21 cellular contexts compared by ENCODE assay signal in genomic region chr16:50081428-50082018, GRCh38. TPM values are rescaled to one million over a fixed set of nuclear protein-coding genes. Genes with fewer than 3 reads are reported as not detected.
DNase-seq lines count a peak whose midpoint lies in the region; ATAC-seq and TF ChIP-seq lines count a peak whose summit lies in the region.
"Had no signal": no experiment of that assay in that cellular context is flagged by ENCODE, and none has a peak within 500 bp of the region (broad histone marks: within the 10 kb centered on the region; RNA-seq: fewer than 3 reads in every experiment).

No MANE protein-coding gene starts in this region.

- H4K20me1 ChIP-seq in GM23248 (ENCODE audit: insufficient read depth) (no peaks in the 10 kb centered on the region), MM.1S (ENCODE audit: insufficient read depth, low read length) (no peaks in the 10 kb centered on the region)

- H3K9me2 ChIP-seq in GM23248 (ENCODE audit: insufficient read depth) (no peaks in the 10 kb centered on the region), MM.1S (replicated peaks; ENCODE audit: insufficient read depth, low read length) (no peaks in the 10 kb centered on the region)

- H3K27ac Mint-ChIP-seq in activated naive CD8-positive, alpha-beta T cell treated with anti-CD3 and anti-CD28 coated beads, Interleukin-2, amount 10 ng/mL, durations not matched to agents 7 days and 5 days = peak overlapping the region; percentile 57
- no peak overlapping the region for H3K27ac Mint-ChIP-seq in activated naive CD8-positive, alpha-beta T cell treated with anti-CD3 and anti-CD28 coated beads for 36 hours
- H3K27ac Mint-ChIP-seq in dendritic cell treated with granulocyte-macrophage colony-stimulating factor and Interleukin-4, amounts not matched to agents 40 ng/mL and 50 ng/mL, for 4 days = peak overlapping the region; percentile 44
- no peak overlapping the region for H3K27ac Mint-ChIP-seq in Caco-2 (ENCODE audit: unreplicated experiment)

- no peaks in the 10 kb centered on the region for H3K27me3 ChIP-seq in GM23248 (replicated peaks; ENCODE audit: insufficient read depth)
- H3K27me3 ChIP-seq in MM.1S (replicated peaks; ENCODE audit: insufficient read depth, low read length) = no peaks in the 10 kb centered on the region
- H3K27me3 ChIP-seq in Caco-2 (replicated peaks; ENCODE audit: control insufficient read depth, insufficient read depth, low read length) = no peaks in the 10 kb centered on the region; the same call in 1 of the 2 replicates
- H3K27me3 ChIP-seq: SJSA1 had no signal

- DNase-seq in activated naive CD8-positive, alpha-beta T cell treated with anti-CD3 and anti-CD28 coated beads, Interleukin-2, amount 10 ng/mL, durations not matched to agents 7 days and 5 days = no peak
- DNase-seq in activated naive CD8-positive, alpha-beta T cell treated with anti-CD3 and anti-CD28 coated beads for 36 hours = no peak
- DNase-seq in GM23248 (peak; percentile 31), putamen (ENCODE audit: low spot score) (peak; percentile 30), MM.1S (no peak), Caco-2 (no peak)
- DNase-seq: C1 segment of cervical spinal cord, Calu3, DND-41, Kasumi-1, NCI-H2029, NCI-H446 treated with DMSO at 0.1 percent for 48 hours, NCI-H526, NCI-H82, PC-9 had no signal

- H3K4me1 ChIP-seq in GM23248 (ENCODE audit: insufficient read depth) (no peaks in the 10 kb centered on the region), MM.1S (ENCODE audit: low read length) (no peaks in the 10 kb centered on the region), Caco-2 (no peaks in the 10 kb centered on the region)
- H3K4me1 ChIP-seq: A549, SJSA1 had no signal

- ATAC-seq in activated naive CD8-positive, alpha-beta T cell treated with anti-CD3 and anti-CD28 coated beads, Interleukin-2, amount 10 ng/mL, durations not matched to agents 7 days and 5 days (ENCODE audit: low read depth) = no peak
- ATAC-seq: A549, HCT116, Right ventricle myocardium inferior had no signal

- TF ChIP-seq CTCF in MM.1S (IDR thresholded peaks at IDR 0.05; ENCODE audit: low read length) (no peak), Caco-2 (IDR thresholded peaks at IDR 0.05; ENCODE audit: insufficient read depth in 1 of 2, low read depth in 1 of 2, low read length in 1 of 2, severe bottlenecking in 1 of 2, unreplicated experiment in 1 of 2) (no peak)

- POLR2A ChIA-PET in activated naive CD8-positive, alpha-beta T cell treated with anti-CD3 and anti-CD28 coated beads, Interleukin-2, amount 10 ng/mL, durations not matched to agents 7 days and 5 days (lab: Charles Lee) = interaction anchor here (1.0 kb wide), 1 partner anchor 15 kb away, joined by 3 read pairs; the partner anchor contains the start of gene HEATR3
- POLR2A ChIA-PET in Caco-2 (lab: Charles Lee) = interaction anchor here (0.5 kb wide), 1 partner anchor 280 kb away, joined by 3 read pairs; no protein-coding TSS in a partner anchor

- WGBS in GM23248 (ENCODE audit: low coverage in 1 of 2, low lambda C conversion rate in 2 of 2, missing lambda C conversion rate in 2 of 2), 2 experiments = 42 to 45% methylated on average over 7 of the region's 7 CpGs

- no peaks in the 10 kb centered on the region for H3F3A ChIP-seq in GM23248 (ENCODE audit: insufficient read depth)
- no peaks in the 10 kb centered on the region for H3F3A ChIP-seq in MM.1S (ENCODE audit: insufficient read depth, low read length)

- H3K9me3 Mint-ChIP-seq in activated naive CD8-positive, alpha-beta T cell treated with anti-CD3 and anti-CD28 coated beads, Interleukin-2, amount 10 ng/mL, durations not matched to agents 7 days and 5 days = no peaks in the 10 kb centered on the region
- H3K9me3 Mint-ChIP-seq in activated naive CD8-positive, alpha-beta T cell treated with anti-CD3 and anti-CD28 coated beads for 36 hours = no peaks in the 10 kb centered on the region
- no peaks in the 10 kb centered on the region for H3K9me3 Mint-ChIP-seq in dendritic cell treated with granulocyte-macrophage colony-stimulating factor and Interleukin-4, amounts not matched to agents 40 ng/mL and 50 ng/mL, for 4 days
- H3K9me3 Mint-ChIP-seq in Caco-2 (ENCODE audit: unreplicated experiment) = no peaks in the 10 kb centered on the region
- H3K9me3 Mint-ChIP-seq: CD8-positive, alpha-beta memory T cell had no signal

- H3K4me3 ChIP-seq in GM23248 (no peak overlapping the region), MM.1S (ENCODE audit: low read length) (no peak overlapping the region), Caco-2 (ENCODE audit: low read depth, low read length) (no peak overlapping the region)
- H3K4me3 ChIP-seq: A549, PC-9, SJSA1 had no signal

- H2AFZ ChIP-seq in GM23248 (no peak overlapping the region), MM.1S (ENCODE audit: low read length) (no peak overlapping the region)
- H2AFZ ChIP-seq: PC-9 had no signal

- peak overlapping the region; percentile 33 for H3K4me3 Mint-ChIP-seq in activated naive CD8-positive, alpha-beta T cell treated with anti-CD3 and anti-CD28 coated beads, Interleukin-2, amount 10 ng/mL, durations not matched to agents 7 days and 5 days
- no peak overlapping the region for H3K4me3 Mint-ChIP-seq in activated naive CD8-positive, alpha-beta T cell treated with anti-CD3 and anti-CD28 coated beads for 36 hours
- no peak overlapping the region for H3K4me3 Mint-ChIP-seq in dendritic cell treated with granulocyte-macrophage colony-stimulating factor and Interleukin-4, amounts not matched to agents 40 ng/mL and 50 ng/mL, for 4 days
- no peak overlapping the region for H3K4me3 Mint-ChIP-seq in Caco-2 (ENCODE audit: unreplicated experiment)
- H3K4me3 Mint-ChIP-seq: CD8-positive, alpha-beta memory T cell had no signal

- H3K9me3 ChIP-seq in GM23248 (ENCODE audit: low read depth) (no peaks in the 10 kb centered on the region), MM.1S (replicated peaks; ENCODE audit: insufficient read depth, low read length) (no peaks in the 10 kb centered on the region), Caco-2 (no peaks in the 10 kb centered on the region)
- H3K9me3 ChIP-seq: A549, SJSA1 had no signal

- H3K9ac ChIP-seq in GM23248 (no peak overlapping the region), MM.1S (ENCODE audit: low read length) (no peak overlapping the region)

- H3K4me1 Mint-ChIP-seq in activated naive CD8-positive, alpha-beta T cell treated with anti-CD3 and anti-CD28 coated beads, Interleukin-2, amount 10 ng/mL, durations not matched to agents 7 days and 5 days = peaks cover 10% of the 10 kb centered on the region
- peaks cover 19% of the 10 kb centered on the region for H3K4me1 Mint-ChIP-seq in activated naive CD8-positive, alpha-beta T cell treated with anti-CD3 and anti-CD28 coated beads for 36 hours
- H3K4me1 Mint-ChIP-seq in dendritic cell treated with granulocyte-macrophage colony-stimulating factor and Interleukin-4, amounts not matched to agents 40 ng/mL and 50 ng/mL, for 4 days (ENCODE audit: low read depth) = peaks cover 24% of the 10 kb centered on the region
- no peaks in the 10 kb centered on the region for H3K4me1 Mint-ChIP-seq in Caco-2 (ENCODE audit: low read depth, unreplicated experiment)

- in situ Hi-C loops in GM23248 (cut with MboI) = no loop called here

- no peaks in the 10 kb centered on the region for H3K27me3 Mint-ChIP-seq in activated naive CD8-positive, alpha-beta T cell treated with anti-CD3 and anti-CD28 coated beads, Interleukin-2, amount 10 ng/mL, durations not matched to agents 7 days and 5 days
- H3K27me3 Mint-ChIP-seq in activated naive CD8-positive, alpha-beta T cell treated with anti-CD3 and anti-CD28 coated beads for 36 hours = no peaks in the 10 kb centered on the region
- no peaks in the 10 kb centered on the region for H3K27me3 Mint-ChIP-seq in dendritic cell treated with granulocyte-macrophage colony-stimulating factor and Interleukin-4, amounts not matched to agents 40 ng/mL and 50 ng/mL, for 4 days
- no peaks in the 10 kb centered on the region for H3K27me3 Mint-ChIP-seq in Caco-2 (ENCODE audit: insufficient read depth, unreplicated experiment)

- CTCF ChIA-PET in Caco-2 (lab: Charles Lee) = no interaction called here

- BruUV-seq in Caco-2 (replicated peaks; lab: Mats Ljungman, UMichigan) = no TSS peak

- H3K36me3 ChIP-seq in GM23248 (ENCODE audit: low read depth) (peaks cover 46% of the 10 kb centered on the region), MM.1S (replicated peaks; ENCODE audit: insufficient read depth, low read length) (peaks cover 22% of the 10 kb centered on the region), Caco-2 (ENCODE audit: control insufficient read depth, insufficient read depth, low read length) (no peaks in the 10 kb centered on the region)

- H3K4me2 ChIP-seq in GM23248 (ENCODE audit: unreplicated experiment) (no peak overlapping the region), MM.1S (ENCODE audit: low read depth, low read length) (no peak overlapping the region)
- H3K4me2 ChIP-seq: A549, PC-9 had no signal

- no peak overlapping the region for H3K27ac ChIP-seq in GM23248
- H3K27ac ChIP-seq in MM.1S (ENCODE audit: low read length) = no peak overlapping the region
- H3K27ac ChIP-seq: A549, PC-9, SJSA1 had no signal

- intact Hi-C loops in dendritic cell treated with granulocyte-macrophage colony-stimulating factor and Interleukin-4, amounts not matched to agents 40 ng/mL and 50 ng/mL, for 4 days (cut with micrococcal nuclease) = no loop called here
- intact Hi-C loops in Caco-2 (cut with micrococcal nuclease; ENCODE audit: unreplicated experiment) = no loop called here

- H3K79me2 ChIP-seq in GM23248 (ENCODE audit: insufficient read depth) = peaks cover 59% of the 10 kb centered on the region
- peaks cover 17% of the 10 kb centered on the region for H3K79me2 ChIP-seq in MM.1S (ENCODE audit: low read length)

- peaks cover 42% of the 10 kb centered on the region for H3K36me3 Mint-ChIP-seq in activated naive CD8-positive, alpha-beta T cell treated with anti-CD3 and anti-CD28 coated beads, Interleukin-2, amount 10 ng/mL, durations not matched to agents 7 days and 5 days
- peaks cover 45% of the 10 kb centered on the region for H3K36me3 Mint-ChIP-seq in activated naive CD8-positive, alpha-beta T cell treated with anti-CD3 and anti-CD28 coated beads for 36 hours
- peaks cover 93% of the 10 kb centered on the region for H3K36me3 Mint-ChIP-seq in dendritic cell treated with granulocyte-macrophage colony-stimulating factor and Interleukin-4, amounts not matched to agents 40 ng/mL and 50 ng/mL, for 4 days (ENCODE audit: low read depth)
- peaks cover 73% of the 10 kb centered on the region for H3K36me3 Mint-ChIP-seq in Caco-2 (ENCODE audit: insufficient read depth, unreplicated experiment)

RNA-seq across cellular contexts. Expression of gene HEATR3, which starts 15.8 kb away (rescaled TPM):
- total RNA-seq in activated naive CD8-positive, alpha-beta T cell treated with anti-CD3 and anti-CD28 coated beads, Interleukin-2, amount 10 ng/mL, durations not matched to agents 7 days and 5 days = 10 to 100 TPM; 19.8 to 20.1 TPM
- 10 to 100 TPM; 26.8 to 27.6 TPM for total RNA-seq in activated naive CD8-positive, alpha-beta T cell treated with anti-CD3 and anti-CD28 coated beads for 36 hours
- total RNA-seq in GM23248 (2014; rRNA removed; shearing (Covaris generic)) = 17.8 and 25.1 TPM in 2 replicates
- 5.6 and 5.7 TPM in 2 replicates for polyA plus RNA-seq in GM23248 (2016; fragmentation: Nextera tagmentation; extraction: Ambion mirVana)
- 41.6 and 42.8 TPM in 2 replicates for total RNA-seq in Caco-2 (2022)

RNA-seq across cellular contexts. Expression of gene CNEP1R1, which starts 56.5 kb away (rescaled TPM):
- total RNA-seq in activated naive CD8-positive, alpha-beta T cell treated with anti-CD3 and anti-CD28 coated beads, Interleukin-2, amount 10 ng/mL, durations not matched to agents 7 days and 5 days = 10 to 100 TPM; 29.0 to 31.7 TPM
- 10 to 100 TPM; 15.6 to 16.0 TPM for total RNA-seq in activated naive CD8-positive, alpha-beta T cell treated with anti-CD3 and anti-CD28 coated beads for 36 hours
- 42.8 and 43.3 TPM in 2 replicates for total RNA-seq in GM23248 (2014; rRNA removed; shearing (Covaris generic))
- 34.1 and 39.1 TPM in 2 replicates for polyA plus RNA-seq in GM23248 (2016; fragmentation: Nextera tagmentation; extraction: Ambion mirVana)
- total RNA-seq in Caco-2 (2022) = 34.5 and 39.4 TPM in 2 replicates

Comparison
In these comparisons a context has a peak if more than half of its experiments do, and no peak if none do; other contexts are left out.
1. H3K27ac Mint-ChIP-seq: peak in activated naive CD8-positive, alpha-beta T cell treated with anti-CD3 and anti-CD28 coated beads, Interleukin-2, amount 10 ng/mL, durations not matched to agents 7 days and 5 days (single experiment) and dendritic cell treated with granulocyte-macrophage colony-stimulating factor and Interleukin-4, amounts not matched to agents 40 ng/mL and 50 ng/mL, for 4 days (single experiment); none in activated naive CD8-positive, alpha-beta T cell treated with anti-CD3 and anti-CD28 coated beads for 36 hours (single experiment) and Caco-2 (single experiment).
2. DNase-seq: peak in GM23248 (single experiment) and putamen (single experiment); none in activated naive CD8-positive, alpha-beta T cell treated with anti-CD3 and anti-CD28 coated beads, Interleukin-2, amount 10 ng/mL, durations not matched to agents 7 days and 5 days (single experiment), activated naive CD8-positive, alpha-beta T cell treated with anti-CD3 and anti-CD28 coated beads for 36 hours (single experiment), MM.1S (single experiment) and Caco-2 (0 of 2).